1 cellular context compared by ENCODE assay signal in the genomic region with DNA sequence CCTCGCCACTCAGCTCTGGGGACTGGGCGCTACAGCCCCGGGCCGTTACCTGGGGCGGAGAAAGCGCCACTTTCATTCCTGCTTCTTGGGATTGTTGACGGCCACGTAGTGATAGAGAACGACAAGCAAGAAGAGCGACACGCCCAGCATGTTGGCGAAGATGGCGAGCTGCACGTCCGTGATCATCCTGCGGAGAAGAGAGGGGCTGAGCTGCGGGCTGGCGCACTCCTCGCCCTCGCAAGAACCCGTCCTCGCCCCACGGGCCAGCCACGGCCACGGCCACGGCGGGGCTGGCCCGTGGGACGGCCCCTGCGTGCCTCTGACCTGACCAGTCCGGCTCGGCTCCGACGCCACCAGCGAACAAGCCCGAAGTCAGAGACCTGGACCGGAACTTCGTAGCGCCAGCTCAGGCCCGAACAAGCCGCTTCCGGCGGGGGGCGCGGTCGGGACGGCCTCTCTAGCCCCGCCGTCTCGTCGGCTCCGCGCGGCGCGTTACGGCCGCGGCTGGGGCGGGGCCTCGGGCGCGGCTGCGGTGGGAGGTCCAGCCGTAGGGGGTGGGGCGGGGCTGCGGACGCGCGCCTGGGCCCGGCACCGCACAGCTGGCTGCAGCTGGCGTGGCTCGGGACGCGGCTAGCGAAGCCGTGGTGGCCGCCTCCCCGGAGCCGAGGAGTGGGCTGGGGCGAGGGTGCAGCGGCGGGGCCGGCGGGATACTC.
TF ChIP-seq lines count a peak whose summit lies in the region.

Gene OST4 (minus strand): TSS at position 378 of the 713 bp plus-strand sequence.

TF ChIP-seq in K562, 482 proteins besides CTCF, POLR2A, EP300 and RAD21 (continued from another document and continues in another):
- TF ChIP-seq HNRNPUL1 (IDR thresholded peaks at IDR 0.05; ENCODE audit: low read length) (no peak), TCF7 (IDR thresholded peaks at IDR 0.05; ENCODE audit: borderline replicate concordance) (no peak), RUNX1 (IDR thresholded peaks at IDR 0.05; ENCODE audit: low read depth) (no peak), HSF4 (CRISPR knock-in tag; IDR thresholded peaks at IDR 0.05; ENCODE audit: borderline replicate concordance) (no peak), TCF3 (CRISPR knock-in tag; IDR thresholded peaks at IDR 0.05) (no peak), RAD51 (IDR thresholded peaks at IDR 0.05; ENCODE audit: borderline replicate concordance, low read depth) (no peak), PTTG1 (tag; IDR thresholded peaks at IDR 0.05; ENCODE audit: low read depth) (no peak), SRSF9 (IDR thresholded peaks at IDR 0.05; ENCODE audit: borderline replicate concordance, low read depth, low read length) (no peak), KLF10 (CRISPR knock-in tag; IDR thresholded peaks at IDR 0.05) (no peak), NCOR1 (IDR thresholded peaks at IDR 0.05) (no peak), ZNF780A (CRISPR knock-in tag; IDR thresholded peaks at IDR 0.05) (no peak), FOXP4 (CRISPR knock-in tag; IDR thresholded peaks at IDR 0.05; ENCODE audit: borderline replicate concordance) (peak; percentile 66; the same call in 1 of the 2 replicates), TAF15 (IDR thresholded peaks at IDR 0.05; ENCODE audit: low read depth, low read length) (no peak), ZFX (CRISPR knock-in tag; IDR thresholded peaks at IDR 0.05) (peak; percentile 61), EGR1 (conservative IDR thresholded peaks at IDR 0.05) (no peak), C11orf30 (IDR thresholded peaks at IDR 0.05; ENCODE audit: low read depth) (peak; percentile 72), RBM15 (IDR thresholded peaks at IDR 0.05; ENCODE audit: insufficient read depth, low read length) (no peak), FOXJ2 (tag; IDR thresholded peaks at IDR 0.05) (0 out of 2 replicates have a peak, but pooled peaks have one; percentile 24), POLR2AphosphoS5 (IDR thresholded peaks at IDR 0.05; ENCODE audit: control insufficient read depth, insufficient read depth, low read depth, low read length) (peak; percentile 80; the same call in 1 of the 2 replicates), CBX5 (IDR thresholded peaks at IDR 0.05; ENCODE audit: borderline replicate concordance, low read depth) (no peak), HOXB6 (CRISPR knock-in tag; IDR thresholded peaks at IDR 0.05; ENCODE audit: borderline replicate concordance) (no peak), HNRNPH1 (optimal IDR thresholded peaks at IDR 0.05; ENCODE audit: low read depth, low read length) (no peak), SMC3 (conservative IDR thresholded peaks at IDR 0.05; ENCODE audit: insufficient read depth, low read depth, low read length) (no peak), ZBTB7A (IDR thresholded peaks at IDR 0.05; ENCODE audit: borderline replicate concordance, control insufficient read depth, low read depth, low read length) (peak; percentile 59; the same call in 1 of the 2 replicates), ZBTB17 (CRISPR knock-in tag; IDR thresholded peaks at IDR 0.05) (no peak), POU5F1 (IDR thresholded peaks at IDR 0.05; ENCODE audit: borderline replicate concordance, low read depth, low read length, partially characterized antibody) (no peak), BDP1 (IDR thresholded peaks at IDR 0.05; ENCODE audit: insufficient read depth, insufficient read length) (no peak), ZNF431 (CRISPR knock-in tag; IDR thresholded peaks at IDR 0.05) (no peak), TBP (optimal IDR thresholded peaks at IDR 0.05; ENCODE audit: low read depth, low read length) (peak; percentile 75), ASH1L (IDR thresholded peaks at IDR 0.05; ENCODE audit: borderline replicate concordance, low read depth, partially characterized antibody) (no peak), HES1 (IDR thresholded peaks at IDR 0.05; ENCODE audit: low read depth) (no peak), MCM3 (IDR thresholded peaks at IDR 0.05) (no peak), TSHZ1 (CRISPR knock-in tag; IDR thresholded peaks at IDR 0.05) (no peak), SIRT6 (IDR thresholded peaks at IDR 0.05; ENCODE audit: low read depth, low read length) (no peak), NFIX (CRISPR knock-in tag; IDR thresholded peaks at IDR 0.05; ENCODE audit: low read depth) (no peak), RERE (CRISPR knock-in tag; IDR thresholded peaks at IDR 0.05; ENCODE audit: borderline replicate concordance) (no peak), MTF1 (CRISPR knock-in tag; IDR thresholded peaks at IDR 0.05; ENCODE audit: borderline replicate concordance) (no peak), ZNF316 (IDR thresholded peaks at IDR 0.05) (no peak), L3MBTL2 (IDR thresholded peaks at IDR 0.05) (peak; percentile 55), BRCA1 (IDR thresholded peaks at IDR 0.05) (no peak), BRCA1 (CRISPR knock-in tag; IDR thresholded peaks at IDR 0.05) (no peak), SMAD4 (CRISPR knock-in tag; conservative IDR thresholded peaks at IDR 0.05) (peak; percentile 84), TOE1 (IDR thresholded peaks at IDR 0.05; ENCODE audit: borderline replicate concordance) (no peak), TOE1 (CRISPR knock-in tag; IDR thresholded peaks at IDR 0.05; ENCODE audit: borderline replicate concordance, low read depth) (no peak), MITF (IDR thresholded peaks at IDR 0.05) (no peak), GATAD2B (IDR thresholded peaks at IDR 0.05; ENCODE audit: borderline replicate concordance) (peak; percentile 89; the same call in 1 of the 2 replicates)
- TF ChIP-seq, protein P1, sequence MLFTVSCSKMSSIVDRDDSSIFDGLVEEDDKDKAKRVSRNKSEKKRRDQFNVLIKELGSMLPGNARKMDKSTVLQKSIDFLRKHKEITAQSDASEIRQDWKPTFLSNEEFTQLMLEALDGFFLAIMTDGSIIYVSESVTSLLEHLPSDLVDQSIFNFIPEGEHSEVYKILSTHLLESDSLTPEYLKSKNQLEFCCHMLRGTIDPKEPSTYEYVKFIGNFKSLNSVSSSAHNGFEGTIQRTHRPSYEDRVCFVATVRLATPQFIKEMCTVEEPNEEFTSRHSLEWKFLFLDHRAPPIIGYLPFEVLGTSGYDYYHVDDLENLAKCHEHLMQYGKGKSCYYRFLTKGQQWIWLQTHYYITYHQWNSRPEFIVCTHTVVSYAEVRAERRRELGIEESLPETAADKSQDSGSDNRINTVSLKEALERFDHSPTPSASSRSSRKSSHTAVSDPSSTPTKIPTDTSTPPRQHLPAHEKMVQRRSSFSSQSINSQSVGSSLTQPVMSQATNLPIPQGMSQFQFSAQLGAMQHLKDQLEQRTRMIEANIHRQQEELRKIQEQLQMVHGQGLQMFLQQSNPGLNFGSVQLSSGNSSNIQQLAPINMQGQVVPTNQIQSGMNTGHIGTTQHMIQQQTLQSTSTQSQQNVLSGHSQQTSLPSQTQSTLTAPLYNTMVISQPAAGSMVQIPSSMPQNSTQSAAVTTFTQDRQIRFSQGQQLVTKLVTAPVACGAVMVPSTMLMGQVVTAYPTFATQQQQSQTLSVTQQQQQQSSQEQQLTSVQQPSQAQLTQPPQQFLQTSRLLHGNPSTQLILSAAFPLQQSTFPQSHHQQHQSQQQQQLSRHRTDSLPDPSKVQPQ (CRISPR knock-in tag; IDR thresholded peaks at IDR 0.05; ENCODE audit: borderline replicate concordance): no peak
- TF ChIP-seq, protein P2, sequence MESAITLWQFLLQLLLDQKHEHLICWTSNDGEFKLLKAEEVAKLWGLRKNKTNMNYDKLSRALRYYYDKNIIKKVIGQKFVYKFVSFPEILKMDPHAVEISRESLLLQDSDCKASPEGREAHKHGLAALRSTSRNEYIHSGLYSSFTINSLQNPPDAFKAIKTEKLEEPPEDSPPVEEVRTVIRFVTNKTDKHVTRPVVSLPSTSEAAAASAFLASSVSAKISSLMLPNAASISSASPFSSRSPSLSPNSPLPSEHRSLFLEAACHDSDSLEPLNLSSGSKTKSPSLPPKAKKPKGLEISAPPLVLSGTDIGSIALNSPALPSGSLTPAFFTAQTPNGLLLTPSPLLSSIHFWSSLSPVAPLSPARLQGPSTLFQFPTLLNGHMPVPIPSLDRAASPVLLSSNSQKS (CRISPR knock-in tag; IDR thresholded peaks at IDR 0.05): no peak
- TF ChIP-seq, protein P3, sequence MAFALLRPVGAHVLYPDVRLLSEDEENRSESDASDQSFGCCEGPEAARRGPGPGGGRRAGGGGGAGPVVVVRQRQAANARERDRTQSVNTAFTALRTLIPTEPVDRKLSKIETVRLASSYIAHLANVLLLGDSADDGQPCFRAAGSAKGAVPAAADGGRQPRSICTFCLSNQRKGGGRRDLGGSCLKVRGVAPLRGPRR (CRISPR knock-in tag; IDR thresholded peaks at IDR 0.05): no peak
